ENCODE assay signal across 15 cellular contexts in genomic region chr6:109816452-109817374, GRCh38.
DNase-seq lines count a peak whose midpoint lies in the region; ATAC-seq and TF ChIP-seq lines count a peak whose summit lies in the region.
"Had no signal": no experiment of that assay in that cellular context is flagged by ENCODE, and none has a peak within 500 bp of the region (broad histone marks: within the 10 kb centered on the region; RNA-seq: fewer than 3 reads in every experiment).

No MANE protein-coding gene starts in this region.

- no peak overlapping the region for H3K4me3 ChIP-seq in OCI-LY7 (ENCODE audit: low read depth, low read length, poor library complexity, severe bottlenecking)
- H3K4me3 ChIP-seq: GM23338, SK-N-MC had no signal

- POLR2A ChIA-PET in OCI-LY7 (lab: Charles Lee), result interaction anchor here (0.6 kb wide), 2 partner anchors 23 to 24 kb away, joined by 3 to 5 read pairs; no protein-coding TSS in a partner anchor

- TF ChIP-seq CTCF in OCI-LY7 (conservative IDR thresholded peaks at IDR 0.05; ENCODE audit: low read length) (no peak), osteocyte (IDR thresholded peaks at IDR 0.05) (no peak), nephron progenitor cell (IDR thresholded peaks at IDR 0.05) (no peak)

- CTCF ChIA-PET in OCI-LY7 (lab: Charles Lee; ENCODE audit: unreplicated experiment), result no interaction called here

- no peak overlapping the region for H3K4me2 ChIP-seq in OCI-LY7 (ENCODE audit: low read length)
- H3K4me2 ChIP-seq: GM23338 had no signal

- H3K4me3 Mint-ChIP-seq in osteocyte (ENCODE audit: unreplicated experiment), result no peak overlapping the region
- H3K4me3 Mint-ChIP-seq in nephron progenitor cell, result no peak overlapping the region
- H3K4me3 Mint-ChIP-seq: GM23338; stimulated activated memory B cell treated with anti-CD40 and anti-IgM and Interleukin-4, amounts not matched to agents 10 μg/mL and 1 μg/mL and 100 μg/mL, for 72 hours had no signal

- DNase-seq in DMS153 treated with DMSO at 0.1 percent for 48 hours (lab: John Stamatoyannopoulos, UW; ENCODE audit: unreplicated experiment) (peak; percentile 99), NCI-H187 (lab: John Stamatoyannopoulos, UW) (peak; percentile 51 to 67), NCI-H524 treated with DMSO at 0.1 percent for 48 hours (lab: John Stamatoyannopoulos, UW) (peak; percentile 95), left cardiac atrium (no peak), OCI-LY7 (ENCODE audit: low spot score) (no peak), osteocyte (ENCODE audit: extremely low spot score, unreplicated experiment) (no peak), nephron progenitor cell (no peak)
- DNase-seq: brain microvascular endothelial cell; KBM-7; NK-92 treated with Interleukin-12 subunit alpha and Interleukin-12 subunit beta, amount 100 ng/mL, for 24 hours; stimulated activated CD4-positive, alpha-beta T cell treated with anti-CD3 and anti-CD28 coated beads, Interleukin-4, amount 100 ng/mL, for 1 hour had no signal

- H3K36me3 Mint-ChIP-seq in osteocyte (ENCODE audit: unreplicated experiment), result no peaks in the 10 kb centered on the region
- H3K36me3 Mint-ChIP-seq in nephron progenitor cell (ENCODE audit: low read depth), result no peaks in the 10 kb centered on the region

- H3K27ac Mint-ChIP-seq in osteocyte (ENCODE audit: unreplicated experiment) (no peak overlapping the region), nephron progenitor cell (no peak overlapping the region)
- H3K27ac Mint-ChIP-seq: GM23338; stimulated activated memory B cell treated with anti-CD40 and anti-IgM and Interleukin-4, amounts not matched to agents 10 μg/mL and 1 μg/mL and 100 μg/mL, for 72 hours had no signal

- no peaks in the 10 kb centered on the region for H3K9me2 ChIP-seq in OCI-LY7 (ENCODE audit: insufficient read depth, low read length)

- H3K27me3 Mint-ChIP-seq in osteocyte (ENCODE audit: unreplicated experiment) (no peaks in the 10 kb centered on the region), nephron progenitor cell (ENCODE audit: low read depth, poor library complexity) (no peaks in the 10 kb centered on the region)
- H3K27me3 Mint-ChIP-seq: stimulated activated memory B cell treated with anti-CD40 and anti-IgM and Interleukin-4, amounts not matched to agents 10 μg/mL and 1 μg/mL and 100 μg/mL, for 72 hours had no signal

- H3K36me3 ChIP-seq in OCI-LY7 (ENCODE audit: insufficient read depth, low read length), result no peaks in the 10 kb centered on the region
- H3K36me3 ChIP-seq: brain microvascular endothelial cell had no signal

- no peaks in the 10 kb centered on the region for H3K79me2 ChIP-seq in OCI-LY7 (ENCODE audit: insufficient read depth, low read depth, low read length)

- H3K4me1 ChIP-seq in OCI-LY7 (ENCODE audit: insufficient read depth, low read length, poor library complexity, severe bottlenecking), result peaks cover 17% of the 10 kb centered on the region

- H2AFZ ChIP-seq in OCI-LY7 (ENCODE audit: low read length), result no peak overlapping the region
- H2AFZ ChIP-seq: GM23338 had no signal

- H3K4me1 Mint-ChIP-seq in osteocyte (ENCODE audit: unreplicated experiment) (no peaks in the 10 kb centered on the region), nephron progenitor cell (peaks cover 7% of the 10 kb centered on the region)

- BruUV-seq in OCI-LY7 (replicated peaks; lab: Mats Ljungman, UMichigan), result no TSS peak

- no peak overlapping the region for H3K27ac ChIP-seq in OCI-LY7 (ENCODE audit: low read depth, low read length, poor library complexity, severe bottlenecking)
- H3K27ac ChIP-seq: brain microvascular endothelial cell, SK-N-MC had no signal

- no peaks in the 10 kb centered on the region for H3K9me3 ChIP-seq in OCI-LY7 (ENCODE audit: low read length)

- ATAC-seq in left cardiac atrium (peak; percentile 44 to 55), GM21526 (IDR thresholded peaks at IDR 0.05; ENCODE audit: low FRiP score, unreplicated experiment) (no peak)
- ATAC-seq: GM23338; stimulated activated memory B cell treated with anti-CD40 and anti-IgM and Interleukin-4, amounts not matched to agents 10 μg/mL and 1 μg/mL and 100 μg/mL, for 72 hours had no signal

- intact Hi-C loops in left cardiac atrium (cut with DNase I), result no loop called here
- intact Hi-C loops in OCI-LY7 (cut with micrococcal nuclease; ENCODE audit: unreplicated experiment), result no loop called here

- H3K9me3 Mint-ChIP-seq in osteocyte (ENCODE audit: unreplicated experiment), result no peaks in the 10 kb centered on the region
- H3K9me3 Mint-ChIP-seq in nephron progenitor cell, result no peaks in the 10 kb centered on the region
- H3K9me3 Mint-ChIP-seq: GM23338; stimulated activated memory B cell treated with anti-CD40 and anti-IgM and Interleukin-4, amounts not matched to agents 10 μg/mL and 1 μg/mL and 100 μg/mL, for 72 hours had no signal

- no peaks in the 10 kb centered on the region for H4K20me1 ChIP-seq in OCI-LY7 (ENCODE audit: insufficient read depth, low read length)

Comparison
In these comparisons a context has a peak if more than half of its experiments do, and no peak if none do; other contexts are left out.
1. DNase-seq: peak in DMS153 treated with DMSO at 0.1 percent for 48 hours (single experiment), NCI-H187 (2 of 2) and NCI-H524 treated with DMSO at 0.1 percent for 48 hours (single experiment); none in left cardiac atrium (single experiment), OCI-LY7 (single experiment), osteocyte (single experiment) and nephron progenitor cell (single experiment).